In genomic region chr2:95267458-95268207, GRCh38 we compare ENCODE assay signal across 18 cellular contexts. TPM values are rescaled to one million over a fixed set of nuclear protein-coding genes. Genes with fewer than 3 reads are reported as not detected.
DNase-seq lines count a peak whose midpoint lies in the region; FAIRE-seq and TF ChIP-seq lines count a peak whose summit lies in the region.
"Had no signal": no experiment of that assay in that cellular context is flagged by ENCODE, and none has a peak within 500 bp of the region (broad histone marks: within the 10 kb centered on the region; RNA-seq: fewer than 3 reads in every experiment).

No MANE protein-coding gene starts in this region.

- WGBS in H9 (ENCODE audit: extremely low coverage, insufficient read length, low lambda C conversion rate) = no CpG with 5 or more reads among the region's 11 CpGs

- no peak overlapping the region for H4K5ac ChIP-seq in H9 (ENCODE audit: insufficient read length, low read depth, low read length)

- H2BK5ac ChIP-seq in H9 (ENCODE audit: insufficient read length, low read length) = no peak overlapping the region

- no peak overlapping the region for H3K56ac ChIP-seq in H9 (ENCODE audit: insufficient read length, low read depth, low read length)

- no peak overlapping the region for H3K4me2 ChIP-seq in H9 (ENCODE audit: insufficient read depth, insufficient read length, low read length)
- no peak overlapping the region for H3K4me2 ChIP-seq in osteoblast (ENCODE audit: insufficient read depth, low read length)

- no peak overlapping the region for H3K23ac ChIP-seq in H9 (ENCODE audit: insufficient read length, low read depth, low read length)

- H3K4me1 Mint-ChIP-seq in H9 = no peaks in the 10 kb centered on the region; a peak in 1 of 4 replicates
- no peaks in the 10 kb centered on the region for H3K4me1 Mint-ChIP-seq in activated CD4-positive, alpha-beta T cell treated with anti-CD3 and anti-CD28 coated beads, Interleukin-2, amount 10 ng/mL, durations not matched to agents 24 days and 14 days
- H3K4me1 Mint-ChIP-seq: immature natural killer cell; stimulated activated effector memory CD8-positive, alpha-beta T cell treated with anti-CD3 and anti-CD28 coated beads, Interleukin-12 subunit alpha, Interleukin-12 subunit beta, amount 100 ng/mL, for 72 hours; T-cell had no signal

- H3K9me3 ChIP-seq in H9 (ENCODE audit: control insufficient read depth, low read depth, low read length) = no peaks in the 10 kb centered on the region
- H3K9me3 ChIP-seq in osteoblast (ENCODE audit: low read depth, low read length) = no peaks in the 10 kb centered on the region
- H3K9me3 ChIP-seq: BLaER1 treated with 17β-estradiol and CSF1 and Interleukin-3, amounts not matched to agents 10 nM and 100 nM; gastrocnemius medialis; mucosa of descending colon; uterus had no signal

- no peak overlapping the region for H3K9ac ChIP-seq in H9 (ENCODE audit: extremely low read depth, insufficient read length, low read length)
- H3K9ac ChIP-seq: BLaER1 treated with 17β-estradiol and CSF1 and Interleukin-3, amounts not matched to agents 10 nM and 100 nM had no signal

- H2BK120ac ChIP-seq in H9 (ENCODE audit: low read depth, low read length, poor library complexity, severe bottlenecking) = no peak overlapping the region

- no peak overlapping the region for H3K4me3 Mint-ChIP-seq in H9
- H3K4me3 Mint-ChIP-seq in activated CD4-positive, alpha-beta T cell treated with anti-CD3 and anti-CD28 coated beads, Interleukin-2, amount 10 ng/mL, durations not matched to agents 24 days and 14 days = no peak overlapping the region
- H3K4me3 Mint-ChIP-seq: immature natural killer cell; stimulated activated effector memory CD8-positive, alpha-beta T cell treated with anti-CD3 and anti-CD28 coated beads, Interleukin-12 subunit alpha, Interleukin-12 subunit beta, amount 100 ng/mL, for 72 hours; T-cell had no signal

- FAIRE-seq in RCC 7860 (lab: Jason Lieb, UNC) = peak; percentile 62

- H2BK12ac ChIP-seq in H9 (ENCODE audit: insufficient read length, low read depth, low read length) = no peak overlapping the region

- peak overlapping the region in 1 of 3 experiments; percentile 49; a peak in 2 of 7 replicates for H3K27ac Mint-ChIP-seq in H9
- no peak overlapping the region for H3K27ac Mint-ChIP-seq in activated CD4-positive, alpha-beta T cell treated with anti-CD3 and anti-CD28 coated beads, Interleukin-2, amount 10 ng/mL, durations not matched to agents 24 days and 14 days
- H3K27ac Mint-ChIP-seq: immature natural killer cell; stimulated activated effector memory CD8-positive, alpha-beta T cell treated with anti-CD3 and anti-CD28 coated beads, Interleukin-12 subunit alpha, Interleukin-12 subunit beta, amount 100 ng/mL, for 72 hours; T-cell had no signal

- H3K4me1 ChIP-seq in H9 (ENCODE audit: insufficient read depth, low read length) = no peaks in the 10 kb centered on the region
- no peaks in the 10 kb centered on the region for H3K4me1 ChIP-seq in osteoblast (ENCODE audit: insufficient read depth, low read length)
- H3K4me1 ChIP-seq: gastrocnemius medialis, uterus had no signal

- H4K91ac ChIP-seq in H9 (ENCODE audit: insufficient read length, low read depth, low read length) = no peak overlapping the region

- H3K79me2 ChIP-seq in H9 (ENCODE audit: insufficient read depth, low read length) (no peaks in the 10 kb centered on the region), osteoblast (ENCODE audit: insufficient read depth, low read length) (no peaks in the 10 kb centered on the region)

- no peaks in the 10 kb centered on the region for H3K36me3 Mint-ChIP-seq in H9 (ENCODE audit: insufficient read depth in 1 of 3, low read depth in 3 of 3)
- H3K36me3 Mint-ChIP-seq in activated CD4-positive, alpha-beta T cell treated with anti-CD3 and anti-CD28 coated beads, Interleukin-2, amount 10 ng/mL, durations not matched to agents 24 days and 14 days (ENCODE audit: low read depth) = no peaks in the 10 kb centered on the region
- H3K36me3 Mint-ChIP-seq: immature natural killer cell; stimulated activated effector memory CD8-positive, alpha-beta T cell treated with anti-CD3 and anti-CD28 coated beads, Interleukin-12 subunit alpha, Interleukin-12 subunit beta, amount 100 ng/mL, for 72 hours; T-cell had no signal

- no peak overlapping the region for H2BK20ac ChIP-seq in H9 (ENCODE audit: low read depth, low read length, poor library complexity, severe bottlenecking)

- H3K79me1 ChIP-seq in H9 (ENCODE audit: insufficient read depth, low read depth, low read length, poor library complexity, severe bottlenecking) = no peaks in the 10 kb centered on the region

- no peak for TF ChIP-seq CTCF in H9 (conservative IDR thresholded peaks at IDR 0.05)
- no peak for TF ChIP-seq CTCF in fibroblast of the aortic adventitia (IDR thresholded peaks at IDR 0.05; ENCODE audit: insufficient read depth, low read length)
- TF ChIP-seq CTCF in osteoblast (IDR thresholded peaks at IDR 0.05; ENCODE audit: extremely low read depth, low read depth, low read length) = no peak

- H3K27me3 Mint-ChIP-seq in H9 (ENCODE audit: low read depth) = no peaks in the 10 kb centered on the region; the same call in none of the 2 replicates
- no peaks in the 10 kb centered on the region for H3K27me3 Mint-ChIP-seq in activated CD4-positive, alpha-beta T cell treated with anti-CD3 and anti-CD28 coated beads, Interleukin-2, amount 10 ng/mL, durations not matched to agents 24 days and 14 days

- no peak overlapping the region for H3T11ph ChIP-seq in H9 (ENCODE audit: low read length)

- H3K14ac ChIP-seq in H9 (ENCODE audit: insufficient read depth, low read length) = no peak overlapping the region

- no peak overlapping the region for H2BK15ac ChIP-seq in H9 (ENCODE audit: low read depth, low read length)

- DNase-seq in H9 (peak; percentile 12), RCC 7860 (ENCODE audit: low spot score) (peak; percentile 55), fibroblast of the aortic adventitia (ENCODE audit: low read depth) (peak; percentile 5), osteoblast (ENCODE audit: insufficient read length, low spot score, missing footprints) (peak; percentile 83), NCI-H2081 treated with DMSO at 0.1 percent for 48 hours (lab: John Stamatoyannopoulos, UW) (no peak), hypothalamus (lab: John Stamatoyannopoulos, UW) (no peak)
- no peak for DNase-seq in activated CD4-positive, alpha-beta T cell treated with anti-CD3 and anti-CD28 coated beads, Interleukin-2, amount 10 ng/mL, durations not matched to agents 24 days and 14 days
- DNase-seq: activated CD4-positive, alpha-beta T cell treated with anti-CD3 and anti-CD28 coated beads for 1 hour; effector CD4-positive, alpha-beta T cell; gastrocnemius medialis; immature natural killer cell; NCI-H1092; stimulated activated CD4-positive, alpha-beta T cell treated with anti-CD3 and anti-CD28 coated beads, Interleukin-4, amount 100 ng/mL, for 24 hours had no signal

- no peaks in the 10 kb centered on the region for H3K36me3 ChIP-seq in osteoblast (ENCODE audit: insufficient read depth, low read length)
- H3K36me3 ChIP-seq: BLaER1 treated with 17β-estradiol and CSF1 and Interleukin-3, amounts not matched to agents 10 nM and 100 nM; gastrocnemius medialis; uterus had no signal

- H3K4me3 ChIP-seq in fibroblast of the aortic adventitia (ENCODE audit: low read depth, low read length) (no peak overlapping the region), osteoblast (ENCODE audit: insufficient read depth, low read length) (no peak overlapping the region)
- H3K4me3 ChIP-seq: BLaER1 treated with 17β-estradiol and CSF1 and Interleukin-3, amounts not matched to agents 10 nM and 100 nM; gastrocnemius medialis; mucosa of descending colon; uterus had no signal

- peaks cover 0 to 4% of the 10 kb centered on the region in 2 experiments; a peak in 1 of 5 replicates for H3K9me3 Mint-ChIP-seq in H9
- H3K9me3 Mint-ChIP-seq in activated CD4-positive, alpha-beta T cell treated with anti-CD3 and anti-CD28 coated beads, Interleukin-2, amount 10 ng/mL, durations not matched to agents 24 days and 14 days = no peaks in the 10 kb centered on the region
- H3K9me3 Mint-ChIP-seq: immature natural killer cell, T-cell had no signal

- no peak overlapping the region for H3K27ac ChIP-seq in H9 (ENCODE audit: insufficient read length, low read depth, low read length)
- H3K27ac ChIP-seq in osteoblast (ENCODE audit: low read depth, low read length) = no peak overlapping the region
- H3K27ac ChIP-seq: BLaER1 treated with 17β-estradiol and CSF1 and Interleukin-3, amounts not matched to agents 10 nM and 100 nM; gastrocnemius medialis; uterus had no signal

- H2AFZ ChIP-seq in H9 (ENCODE audit: low read length) (no peak overlapping the region), osteoblast (ENCODE audit: low read length) (no peak overlapping the region)

- no peak overlapping the region for H4K8ac ChIP-seq in H9 (replicated peaks; ENCODE audit: insufficient read length, low read depth, low read length)

- no peak overlapping the region for H2AK5ac ChIP-seq in H9 (ENCODE audit: insufficient read length, low read length)

- no peak overlapping the region for H3K4ac ChIP-seq in H9 (ENCODE audit: low read depth, low read length)

- H3K27me3 ChIP-seq in H9 (ENCODE audit: insufficient read depth, low read length) (no peaks in the 10 kb centered on the region), osteoblast (ENCODE audit: insufficient read depth, low read length) (peaks cover 7% of the 10 kb centered on the region)
- H3K27me3 ChIP-seq: BLaER1 treated with 17β-estradiol and CSF1 and Interleukin-3, amounts not matched to agents 10 nM and 100 nM; gastrocnemius medialis; uterus had no signal

- H3K23me2 ChIP-seq in H9 (ENCODE audit: insufficient read length, low read depth, low read length, poor library complexity, severe bottlenecking) = no peaks in the 10 kb centered on the region

- H4K20me1 ChIP-seq in H9 (ENCODE audit: control insufficient read depth, insufficient read depth, insufficient read length) (no peaks in the 10 kb centered on the region), osteoblast (ENCODE audit: insufficient read depth, low read length) (no peaks in the 10 kb centered on the region)
- H4K20me1 ChIP-seq: BLaER1 treated with 17β-estradiol and CSF1 and Interleukin-3, amounts not matched to agents 10 nM and 100 nM had no signal

- intact Hi-C loops in activated CD4-positive, alpha-beta T cell treated with anti-CD3 and anti-CD28 coated beads, Interleukin-2, amount 10 ng/mL, durations not matched to agents 24 days and 14 days (cut with micrococcal nuclease) = no loop called here

- no peak overlapping the region for H3K18ac ChIP-seq in H9 (ENCODE audit: insufficient read length, low read depth, low read length)

RNA-seq across cellular contexts. Expression of gene PROM2, which starts 6.6 kb away (rescaled TPM):
- 3.1 and 4.0 TPM in 2 replicates for total RNA-seq in H9 (2021)
- total RNA-seq in fibroblast of the aortic adventitia (ENCODE audit: low replicate concordance) = 0.18 and 0.33 TPM in 2 replicates
- total RNA-seq in osteoblast = 0.29 and 0.36 TPM in 2 replicates
- total RNA-seq in activated CD4-positive, alpha-beta T cell treated with anti-CD3 and anti-CD28 coated beads, Interleukin-2, amount 10 ng/mL, durations not matched to agents 24 days and 14 days = 0.54 and 1.4 TPM in 2 replicates

RNA-seq across cellular contexts. Expression of gene KCNIP3, which starts 29.5 kb away (rescaled TPM):
- total RNA-seq in H9 (2021) = 1.5 TPM in 2 replicates
- 0.25 and 2.9 TPM in 2 replicates for total RNA-seq in fibroblast of the aortic adventitia (ENCODE audit: low replicate concordance)
- under 0.01 and 0.29 TPM in 2 replicates for total RNA-seq in osteoblast
- 0.28 TPM in 1 of 2 replicates, not detected in the other for total RNA-seq in activated CD4-positive, alpha-beta T cell treated with anti-CD3 and anti-CD28 coated beads, Interleukin-2, amount 10 ng/mL, durations not matched to agents 24 days and 14 days
- total RNA-seq: T-cell had no signal

Comparison
In these comparisons a context has a peak if more than half of its experiments do, and no peak if none do; other contexts are left out.
1. DNase-seq: peak in H9 (single experiment), RCC 7860 (single experiment), fibroblast of the aortic adventitia (single experiment) and osteoblast (single experiment); none in NCI-H2081 treated with DMSO at 0.1 percent for 48 hours (single experiment), activated CD4-positive, alpha-beta T cell treated with anti-CD3 and anti-CD28 coated beads, Interleukin-2, amount 10 ng/mL, durations not matched to agents 24 days and 14 days (single experiment) and hypothalamus (0 of 51).